ENCODE assay signal across 11 cellular contexts in the genomic region with DNA sequence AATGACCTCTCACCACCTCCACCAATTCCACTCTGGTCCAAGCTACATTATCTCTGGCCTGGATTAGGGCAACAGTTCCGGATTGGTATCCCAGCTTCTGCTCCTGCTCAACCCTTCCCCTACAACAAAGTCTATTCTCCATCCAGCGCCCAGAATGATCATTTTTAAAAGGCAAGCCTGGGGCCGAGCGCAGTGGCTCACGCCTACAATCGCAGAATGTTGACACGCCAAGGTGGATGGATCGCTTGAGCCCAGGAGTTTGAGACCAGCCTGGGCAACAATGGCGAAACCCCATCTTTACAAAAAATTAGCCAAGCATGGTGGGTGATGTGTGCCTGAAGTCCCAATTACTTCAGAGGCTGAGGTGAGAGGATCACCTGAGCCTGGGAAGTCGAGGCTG. TPM values are rescaled to one million over a fixed set of nuclear protein-coding genes. Genes with fewer than 3 reads are reported as not detected.
DNase-seq lines count a peak whose midpoint lies in the region; ATAC-seq and TF ChIP-seq lines count a peak whose summit lies in the region.
"Had no signal": no experiment of that assay in that cellular context is flagged by ENCODE, and none has a peak within 500 bp of the region (broad histone marks: within the 10 kb centered on the region; RNA-seq: fewer than 3 reads in every experiment).

No MANE protein-coding gene starts in this region.

- no peak overlapping the region for H3K27ac Mint-ChIP-seq in MCF 10A (ENCODE audit: low read depth, unreplicated experiment)
- H3K27ac Mint-ChIP-seq in activated naive CD8-positive, alpha-beta T cell treated with anti-CD3 and anti-CD28 coated beads, Interleukin-2, amount 10 ng/mL, durations not matched to agents 7 days and 5 days: peak overlapping the region; percentile 90
- H3K27ac Mint-ChIP-seq in naive thymus-derived CD4-positive, alpha-beta T cell: peak overlapping the region in 5 of 9 donors; percentile 25 to 91 (median 43)

- H3K9me3 ChIP-seq in breast epithelium: no peaks in the 10 kb centered on the region
- H3K9me3 ChIP-seq in naive thymus-derived CD4-positive, alpha-beta T cell (ENCODE audit: control insufficient read depth in 2 of 3, low read length in 3 of 3): no peaks in the 10 kb centered on the region
- H3K9me3 ChIP-seq in vagina: no peaks in the 10 kb centered on the region
- H3K9me3 ChIP-seq in gastrocnemius medialis: no peaks in the 10 kb centered on the region
- H3K9me3 ChIP-seq: ovary had no signal

- H3K27me3 ChIP-seq in breast epithelium (no peaks in the 10 kb centered on the region), vagina (no peaks in the 10 kb centered on the region), gastrocnemius medialis (no peaks in the 10 kb centered on the region)
- no peaks in the 10 kb centered on the region for H3K27me3 ChIP-seq in naive thymus-derived CD4-positive, alpha-beta T cell (ENCODE audit: control insufficient read depth in 2 of 2, insufficient read depth in 2 of 2, low read length in 2 of 2)
- H3K27me3 ChIP-seq: ovary had no signal

- no peak for ATAC-seq in activated naive CD8-positive, alpha-beta T cell treated with anti-CD3 and anti-CD28 coated beads, Interleukin-2, amount 10 ng/mL, durations not matched to agents 7 days and 5 days (ENCODE audit: low read depth)
- ATAC-seq in naive thymus-derived CD4-positive, alpha-beta T cell: no peak
- ATAC-seq in gastrocnemius medialis: no peak

- H3K4me3 ChIP-seq in breast epithelium (peak overlapping the region in 1 of 3 donors; percentile 75), vagina (peak overlapping the region; percentile 87 to 98), gastrocnemius medialis (no peak overlapping the region)
- peak overlapping the region; percentile 4 for H3K4me3 ChIP-seq in naive thymus-derived CD4-positive, alpha-beta T cell (ENCODE audit: low read length)

- in situ Hi-C loops in gastrocnemius medialis (cut with MboI; ENCODE audit: low sequenced_read_pairs in 4 of 4): no loop called here

- intact Hi-C loops in breast epithelium (cut with DNase I; ENCODE audit: low total_unique reads): loop anchor here (10.0 kb wide), 1 partner anchor 80 kb away; no protein-coding TSS in a partner anchor
- intact Hi-C loops in MCF 10A (cut with micrococcal nuclease): no loop called here
- intact Hi-C loops in naive thymus-derived CD4-positive, alpha-beta T cell (cut with micrococcal nuclease): no loop called here
- intact Hi-C loops in vagina (cut with DNase I): loop anchor here (10.0 kb wide), 2 partner anchors 50 to 110 kb away; no protein-coding TSS in a partner anchor
- intact Hi-C loops in gastrocnemius medialis (cut with DNase I; ENCODE audit: low total_unique reads): loop anchor here (5.0 to 10.0 kb wide), 2 partner anchors 347 to 420 kb away; a partner anchor contains a TSS

- TF ChIP-seq CTCF in breast epithelium (IDR thresholded peaks at IDR 0.05) (no peak), MCF 10A (IDR thresholded peaks at IDR 0.05; ENCODE audit: unreplicated experiment) (no peak), vagina (IDR thresholded peaks at IDR 0.05) (no peak), gastrocnemius medialis (IDR thresholded peaks at IDR 0.05 in 4 of 5, conservative IDR thresholded peaks at IDR 0.05 in 1 of 5) (no peak)

- H3K36me3 ChIP-seq in breast epithelium (no peaks in the 10 kb centered on the region), vagina (no peaks in the 10 kb centered on the region), gastrocnemius medialis (no peaks in the 10 kb centered on the region)
- H3K36me3 ChIP-seq in naive thymus-derived CD4-positive, alpha-beta T cell (ENCODE audit: control insufficient read depth in 2 of 3, insufficient read depth in 3 of 3, low read length in 3 of 3): peaks cover 0 to 5% (median 0%) of the 10 kb centered on the region in 3 experiments
- H3K36me3 ChIP-seq: ovary had no signal

- CTCF ChIA-PET in MCF 10A (lab: Yijun Ruan, JAX): interaction anchor here (0.6 to 10.6 kb wide), 13 partner anchors 10 to 185 kb away, joined by 3 to 231 read pairs (median 12); no protein-coding TSS in a partner anchor
- CTCF ChIA-PET in naive thymus-derived CD4-positive, alpha-beta T cell (lab: Charles Lee): interaction anchor here (1.0 to 3.2 kb wide), 4 partner anchors 21 to 108 kb away, joined by 3 to 41 read pairs (median 6); no protein-coding TSS in a partner anchor

- H3K4me3 Mint-ChIP-seq in MCF 10A (ENCODE audit: unreplicated experiment): no peak overlapping the region
- H3K4me3 Mint-ChIP-seq in activated naive CD8-positive, alpha-beta T cell treated with anti-CD3 and anti-CD28 coated beads, Interleukin-2, amount 10 ng/mL, durations not matched to agents 7 days and 5 days: peak overlapping the region; percentile 98
- H3K4me3 Mint-ChIP-seq in naive thymus-derived CD4-positive, alpha-beta T cell: peak overlapping the region in 5 of 10 donors; percentile 3 to 99 (median 76)

- H3K36me3 Mint-ChIP-seq in MCF 10A (ENCODE audit: insufficient read depth, unreplicated experiment): no peaks in the 10 kb centered on the region
- peaks cover 15% of the 10 kb centered on the region for H3K36me3 Mint-ChIP-seq in activated naive CD8-positive, alpha-beta T cell treated with anti-CD3 and anti-CD28 coated beads, Interleukin-2, amount 10 ng/mL, durations not matched to agents 7 days and 5 days
- peaks cover 0 to 9% (median 0%) of the 10 kb centered on the region in 5 donors for H3K36me3 Mint-ChIP-seq in naive thymus-derived CD4-positive, alpha-beta T cell

- no TSS peak for BruUV-seq in MCF 10A (replicated peaks; lab: Mats Ljungman, UMichigan)

- no peak for TF ChIP-seq POLR2A in breast epithelium (IDR thresholded peaks at IDR 0.05)
- TF ChIP-seq POLR2A in vagina (IDR thresholded peaks at IDR 0.05): no peak
- no peak for TF ChIP-seq POLR2A in gastrocnemius medialis (IDR thresholded peaks at IDR 0.05)

- H3K9me3 Mint-ChIP-seq in MCF 10A (ENCODE audit: unreplicated experiment): no peaks in the 10 kb centered on the region
- H3K9me3 Mint-ChIP-seq in activated naive CD8-positive, alpha-beta T cell treated with anti-CD3 and anti-CD28 coated beads, Interleukin-2, amount 10 ng/mL, durations not matched to agents 7 days and 5 days: no peaks in the 10 kb centered on the region
- no peaks in the 10 kb centered on the region for H3K9me3 Mint-ChIP-seq in naive thymus-derived CD4-positive, alpha-beta T cell

- H3K27me3 Mint-ChIP-seq in MCF 10A (ENCODE audit: insufficient read depth, unreplicated experiment): no peaks in the 10 kb centered on the region
- H3K27me3 Mint-ChIP-seq in activated naive CD8-positive, alpha-beta T cell treated with anti-CD3 and anti-CD28 coated beads, Interleukin-2, amount 10 ng/mL, durations not matched to agents 7 days and 5 days: no peaks in the 10 kb centered on the region
- H3K27me3 Mint-ChIP-seq in naive thymus-derived CD4-positive, alpha-beta T cell: no peaks in the 10 kb centered on the region

- H3K27ac ChIP-seq in breast epithelium (peak overlapping the region; percentile 4 to 98), vagina (peak overlapping the region; percentile 99), gastrocnemius medialis (no peak overlapping the region)
- H3K27ac ChIP-seq in naive thymus-derived CD4-positive, alpha-beta T cell (ENCODE audit: low read depth, low read length): no peak overlapping the region

- DNase-seq in breast epithelium (ENCODE audit: low spot score in 2 of 2): no peak
- DNase-seq in MCF 10A (ENCODE audit: unreplicated experiment): no peak
- no peak for DNase-seq in activated naive CD8-positive, alpha-beta T cell treated with anti-CD3 and anti-CD28 coated beads, Interleukin-2, amount 10 ng/mL, durations not matched to agents 7 days and 5 days
- no peak for DNase-seq in naive thymus-derived CD4-positive, alpha-beta T cell
- no peak for DNase-seq in vagina (ENCODE audit: extremely low spot score in 2 of 2)
- no peak for DNase-seq in NCI-H128 (lab: John Stamatoyannopoulos, UW; ENCODE audit: unreplicated experiment)
- no peak for DNase-seq in stimulated activated CD8-positive, alpha-beta memory T cell treated with anti-CD3 and anti-CD28 coated beads, Interleukin-4, amount 100 ng/mL, for 48 hours
- DNase-seq in gastrocnemius medialis: no peak
- DNase-seq: NCI-H1436; ovary; stimulated activated CD4-positive, alpha-beta T cell treated with anti-CD3 and anti-CD28 coated beads, Interleukin-4, amount 100 ng/mL, for 1 hour had no signal

- POLR2A ChIA-PET in MCF 10A (lab: Yijun Ruan, JAX): interaction anchor here (1.1 to 7.2 kb wide), 16 partner anchors 11 to 361 kb away, joined by 3 to 166 read pairs (median 19); no protein-coding TSS in a partner anchor
- POLR2A ChIA-PET in activated naive CD8-positive, alpha-beta T cell treated with anti-CD3 and anti-CD28 coated beads, Interleukin-2, amount 10 ng/mL, durations not matched to agents 7 days and 5 days (lab: Charles Lee): interaction anchor here (1.7 to 4.5 kb wide), 5 partner anchors 13 to 134 kb away, joined by 7 to 60 read pairs (median 30); no protein-coding TSS in a partner anchor
- POLR2A ChIA-PET in naive thymus-derived CD4-positive, alpha-beta T cell (lab: Charles Lee): interaction anchor here (1.1 to 3.2 kb wide), 4 partner anchors 10 to 107 kb away, joined by 4 to 22 read pairs (median 11); no protein-coding TSS in a partner anchor

- H3K4me1 ChIP-seq in breast epithelium (peaks cover 0 to 13% of the 10 kb centered on the region in 2 donors), vagina (peaks cover 56% of the 10 kb centered on the region), gastrocnemius medialis (peaks cover 14 to 19% of the 10 kb centered on the region in 2 donors)
- H3K4me1 ChIP-seq in naive thymus-derived CD4-positive, alpha-beta T cell (ENCODE audit: control insufficient read depth in 2 of 2, insufficient read depth in 2 of 2, low read length in 2 of 2): peaks cover 25 to 43% of the 10 kb centered on the region in 2 donors

- peaks cover 35% of the 10 kb centered on the region for H3K4me1 Mint-ChIP-seq in MCF 10A (ENCODE audit: insufficient read depth, unreplicated experiment)
- peaks cover 46% of the 10 kb centered on the region for H3K4me1 Mint-ChIP-seq in activated naive CD8-positive, alpha-beta T cell treated with anti-CD3 and anti-CD28 coated beads, Interleukin-2, amount 10 ng/mL, durations not matched to agents 7 days and 5 days
- peaks cover 34 to 56% (median 49%) of the 10 kb centered on the region in 7 donors for H3K4me1 Mint-ChIP-seq in naive thymus-derived CD4-positive, alpha-beta T cell

RNA-seq across cellular contexts. Expression of a gene that starts 2.2 kb away (rescaled TPM):
- total RNA-seq in breast epithelium (10 to 100 TPM; 63.3 to 78.3 (median 66.1) TPM), MCF 10A (2022) (23.9 and 37.4 TPM in 2 replicates), vagina (52.1 TPM), gastrocnemius medialis (10 to 100 TPM in 3 of 4 donors, 1 to 10 TPM in 1; 6.6 to 21.9 (median 10.7) TPM)
- 10 to 100 TPM; 52.8 to 61.2 TPM for total RNA-seq in activated naive CD8-positive, alpha-beta T cell treated with anti-CD3 and anti-CD28 coated beads, Interleukin-2, amount 10 ng/mL, durations not matched to agents 7 days and 5 days
- 10 to 100 TPM; 24.8 to 98.1 (median 30.9) TPM for total RNA-seq in naive thymus-derived CD4-positive, alpha-beta T cell
- 1 to 10 TPM; 5.7 to 5.9 TPM for polyA plus RNA-seq in naive thymus-derived CD4-positive, alpha-beta T cell

Comparison
In these comparisons a context has a peak if more than half of its experiments do, and no peak if none do; other contexts are left out.
1. intact Hi-C loops: an anchor here in breast epithelium (10.0 kb wide), vagina (10.0 kb wide) and gastrocnemius medialis (5.0 to 10.0 kb wide); none called in MCF 10A and naive thymus-derived CD4-positive, alpha-beta T cell.
2. H3K27ac ChIP-seq: peak in breast epithelium (2 of 2) and vagina (single experiment); none in naive thymus-derived CD4-positive, alpha-beta T cell (single experiment) and gastrocnemius medialis (0 of 4).
3. H3K4me3 ChIP-seq: peak in naive thymus-derived CD4-positive, alpha-beta T cell (single experiment) and vagina (2 of 2); none in gastrocnemius medialis (0 of 4).